ENCODE assay signal across 8 cellular contexts in genomic region chr1:210407207-210407886, GRCh38.
DNase-seq lines count a peak whose midpoint lies in the region; ATAC-seq and TF ChIP-seq lines count a peak whose summit lies in the region.

No MANE protein-coding gene starts in this region.

- H3K4me1 ChIP-seq in SJCRH30 (peaks cover 8% of the 10 kb centered on the region), psoas muscle (no peaks in the 10 kb centered on the region)

- H3K27ac ChIP-seq in SJCRH30 (no peak overlapping the region), psoas muscle (no peak overlapping the region)

- peak; percentile 98 for TF ChIP-seq CTCF in LNCaP clone FGC (IDR thresholded peaks at IDR 0.05; ENCODE audit: control insufficient read depth, extremely low read depth, insufficient read depth)
- TF ChIP-seq CTCF in psoas muscle (IDR thresholded peaks at IDR 0.05), result peak; percentile 95

- DNase-seq in DMS53 treated with DMSO at 0.1 percent for 48 hours (lab: John Stamatoyannopoulos, UW; ENCODE audit: unreplicated experiment) (peak; percentile 84), LNCaP clone FGC (ENCODE audit: low read depth) (peak; percentile 18), SJCRH30 (peak; percentile 56 to 87), globus pallidus (ENCODE audit: low spot score) (peak; percentile 67), psoas muscle (peak; percentile 60 to 74)
- peak; percentile 61 for DNase-seq in activated effector memory CD4-positive, alpha-beta T cell treated with Interleukin-2 at 50 U/mL for 16 hours

- intact Hi-C loops in psoas muscle (cut with DNase I), result loop anchor here (2.0 to 10.0 kb wide), 4 partner anchors 725 to 1107 kb away; partner anchors contain the start of gene KCNH1 (in 2 of the 2)

- H3K27me3 ChIP-seq in SJCRH30 (no peaks in the 10 kb centered on the region), psoas muscle (ENCODE audit: insufficient read depth in 3 of 3, low read length in 2 of 3) (no peaks in the 10 kb centered on the region)

- H3K9me3 ChIP-seq in SJCRH30 (replicated peaks), result no peaks in the 10 kb centered on the region; the same call in 1 of the 2 replicates
- no peaks in the 10 kb centered on the region for H3K9me3 ChIP-seq in psoas muscle

- H3K4me3 ChIP-seq in LNCaP clone FGC (ENCODE audit: low read depth, low read length) (no peak overlapping the region), SJCRH30 (no peak overlapping the region), psoas muscle (no peak overlapping the region)

- ATAC-seq in GM21723 (IDR thresholded peaks at IDR 0.05; ENCODE audit: unreplicated experiment), result peak; percentile 87
- peak in 3 of 4 donors; percentile 46 to 64 (median 58) for ATAC-seq in psoas muscle
- no peak for ATAC-seq in GM19023 (IDR thresholded peaks at IDR 0.05; ENCODE audit: unreplicated experiment)

- 21 to 24% (median 23%) methylated on average over 9 of the region's 9 CpGs for WGBS in psoas muscle, 3 donors

- H3K36me3 ChIP-seq in SJCRH30 (no peaks in the 10 kb centered on the region), psoas muscle (ENCODE audit: insufficient read depth in 1 of 2, low read depth in 1 of 2) (no peaks in the 10 kb centered on the region)

Comparison
In these comparisons a context has a peak if more than half of its experiments do, and no peak if none do; other contexts are left out.
1. DNase-seq: peak in every context shown above with its lines; median percentile 84 in DMS53 treated with DMSO at 0.1 percent for 48 hours; 72 in SJCRH30; 67 in globus pallidus; 67 in psoas muscle; 61 in activated effector memory CD4-positive, alpha-beta T cell treated with Interleukin-2 at 50 U/mL for 16 hours; 18 in LNCaP clone FGC.